Comparison of ENCODE assay signal across 15 cellular contexts in genomic region chr22:32020117-32020516, GRCh38. TPM values are rescaled to one million over a fixed set of nuclear protein-coding genes. Genes with fewer than 3 reads are reported as not detected.
A peak's percentile ranks its signal among the peaks of the same experiment; 100 is the strongest.
DNase-seq lines count a peak whose midpoint lies in the region; ATAC-seq, FAIRE-seq and TF ChIP-seq lines count a peak whose summit lies in the region.
"Had no signal": no experiment of that assay in that cellular context is flagged by ENCODE, and none has a peak within 500 bp of the region (broad histone marks: within the 10 kb centered on the region; RNA-seq: fewer than 3 reads in every experiment).

No MANE protein-coding gene starts in this region.

- H3K27ac Mint-ChIP-seq in activated T-helper 17 cell treated with anti-CD3 and anti-CD28 coated beads, Interleukin-2, amount 50 U/mL, for 72 hours: no peak overlapping the region

- CTCF ChIA-PET in A549 (lab: Yijun Ruan, JAX): no interaction called here

- no peak overlapping the region for H3K4me3 ChIP-seq in A549
- H3K4me3 ChIP-seq: BLaER1, cardiac muscle cell had no signal

- no peak overlapping the region for H3K4me2 ChIP-seq in A549
- H3K4me2 ChIP-seq: BLaER1 had no signal

- TF ChIP-seq CTCF in A549 (IDR thresholded peaks at IDR 0.05): no peak

- no peak for TF ChIP-seq EP300 in A549 (IDR thresholded peaks at IDR 0.05)

- H3K4me1 ChIP-seq in A549: no peaks in the 10 kb centered on the region
- H3K4me1 ChIP-seq: BLaER1 had no signal

- H3K4me3 Mint-ChIP-seq in activated T-helper 17 cell treated with anti-CD3 and anti-CD28 coated beads, Interleukin-2, amount 50 U/mL, for 72 hours: no peak overlapping the region

- H3K4me1 Mint-ChIP-seq in activated T-helper 17 cell treated with anti-CD3 and anti-CD28 coated beads, Interleukin-2, amount 50 U/mL, for 72 hours: peaks cover 11% of the 10 kb centered on the region

- FAIRE-seq in A549 (lab: Jason Lieb, UNC): no peak

- DNase-seq in A549 (ENCODE audit: low read depth in 1 of 2, low spot score in 1 of 2) (peak in 1 of 2 experiments; percentile 22), HS-27A (ENCODE audit: low read depth) (peak; percentile 42), glomerular visceral epithelial cell (ENCODE audit: extremely low spot score) (peak; percentile 57), NCI-H345 treated with DMSO at 0.1 percent for 48 hours (lab: John Stamatoyannopoulos, UW; ENCODE audit: unreplicated experiment) (no peak), activated gamma-delta T cell (lab: John Stamatoyannopoulos, UW) (no peak), OCI-M2 (lab: John Stamatoyannopoulos, UW; ENCODE audit: unreplicated experiment) (no peak)
- no peak for DNase-seq in activated CD8-positive, alpha-beta memory T cell treated with anti-CD3 and anti-CD28 coated beads, Interleukin-2, amount 50 U/mL, for 4 hours
- DNase-seq: H7, head of caudate nucleus, NCI-H1048, NCI-H69, T-helper 2 cell had no signal

- H3K9me3 ChIP-seq in A549: no peaks in the 10 kb centered on the region

- peaks cover 3% of the 10 kb centered on the region for H3K9me3 Mint-ChIP-seq in activated T-helper 17 cell treated with anti-CD3 and anti-CD28 coated beads, Interleukin-2, amount 50 U/mL, for 72 hours

- TF ChIP-seq RAD21 in A549 (conservative IDR thresholded peaks at IDR 0.05 in 1 of 2, IDR thresholded peaks at IDR 0.05 in 1 of 2): no peak

- H3K27ac ChIP-seq in A549: no peak overlapping the region
- H3K27ac ChIP-seq: BLaER1, cardiac muscle cell had no signal

- TF ChIP-seq POLR2A in A549 (IDR thresholded peaks at IDR 0.05; ENCODE audit: low read length): no peak

- peaks cover 28% of the 10 kb centered on the region for H3K27me3 Mint-ChIP-seq in activated T-helper 17 cell treated with anti-CD3 and anti-CD28 coated beads, Interleukin-2, amount 50 U/mL, for 72 hours

- no peaks in the 10 kb centered on the region for H3K36me3 Mint-ChIP-seq in activated T-helper 17 cell treated with anti-CD3 and anti-CD28 coated beads, Interleukin-2, amount 50 U/mL, for 72 hours (ENCODE audit: low read depth)

- ATAC-seq in A549: peak in 1 of 2 experiments; percentile 30; a peak in 1 of 6 replicates
- ATAC-seq in activated T-helper 17 cell treated with anti-CD3 and anti-CD28 coated beads, Interleukin-2, amount 50 U/mL, for 72 hours (replicated peaks): peak; percentile 90

- POLR2A ChIA-PET in A549 (lab: Yijun Ruan, JAX): interaction anchor here (0.6 kb wide), 1 partner anchor 20 kb away, joined by 4 read pairs; no protein-coding TSS in a partner anchor

TF ChIP-seq in A549, 52 proteins besides CTCF, POLR2A, EP300 and RAD21:
- TF ChIP-seq RNF2 (IDR thresholded peaks at IDR 0.05; ENCODE audit: borderline replicate concordance, low read depth): no peak
- TF ChIP-seq MAFK (IDR thresholded peaks at IDR 0.05; ENCODE audit: partially characterized antibody): peak; percentile 95
TF ChIP-seq in A549: peak in this region for 1.

RNA-seq across cellular contexts. Expression of gene SLC5A1, which starts 22.9 kb away (rescaled TPM):
- polyA plus RNA-seq in A549 (2011; rRNA removed): 0.04 and 0.08 TPM in 2 replicates
- 0.01 TPM in 1 of 2 replicates, not detected in the other for polyA plus RNA-seq in A549 (2012; cell fraction: cytosol; rRNA removed)
- 0.08 TPM in 1 of 2 replicates, not detected in the other for polyA plus RNA-seq in A549 (2012; cell fraction: nucleus; rRNA removed)
- 0.01 to 0.03 TPM in 2 of 3 replicates, not detected in the other for polyA plus RNA-seq in A549 (2017; fragmentation: RNase III; extraction: RNeasy Plus Mini Kit Qiagen cat#74134 plus additional on column Dnase treatment)
- not detected in 2 replicates for polyA minus RNA-seq in A549 (2011; rRNA and poly(A)+ RNA removed)
- total RNA-seq in activated T-helper 17 cell treated with anti-CD3 and anti-CD28 coated beads, Interleukin-2, amount 50 U/mL, for 72 hours: not detected
- total RNA-seq: H7 had no signal

Comparison
In these comparisons a context has a peak if more than half of its experiments do, and no peak if none do; other contexts are left out.
1. DNase-seq: peak in HS-27A (single experiment) and glomerular visceral epithelial cell (single experiment); none in NCI-H345 treated with DMSO at 0.1 percent for 48 hours (single experiment), activated gamma-delta T cell (single experiment), activated CD8-positive, alpha-beta memory T cell treated with anti-CD3 and anti-CD28 coated beads, Interleukin-2, amount 50 U/mL, for 4 hours (single experiment) and OCI-M2 (single experiment).